1 cellular context compared by ENCODE assay signal in the genomic region with DNA sequence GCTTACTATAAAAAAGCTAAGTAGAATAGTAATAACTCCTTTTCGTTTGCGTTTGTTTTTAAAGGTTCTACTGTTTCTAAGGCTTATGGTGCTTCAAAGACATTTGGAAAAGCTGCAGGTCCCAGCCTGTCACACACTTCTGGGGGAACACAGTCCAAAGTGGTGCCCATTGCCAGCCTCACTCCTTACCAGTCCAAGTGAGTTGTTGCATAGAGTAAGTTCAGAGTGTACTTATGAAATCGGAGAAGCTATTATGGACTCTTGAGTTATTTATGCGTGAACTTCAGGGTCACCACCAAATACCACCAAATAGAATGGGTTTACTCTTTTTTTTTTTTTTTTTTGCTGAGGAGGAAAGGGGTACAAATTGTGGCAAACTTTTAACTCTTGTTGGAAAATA.
TF ChIP-seq lines count a peak whose summit lies in the region.

No MANE protein-coding gene starts in this region.

TF ChIP-seq in SK-N-SH, 30 proteins besides CTCF, POLR2A, EP300 and RAD21:
- TF ChIP-seq, protein P1, sequence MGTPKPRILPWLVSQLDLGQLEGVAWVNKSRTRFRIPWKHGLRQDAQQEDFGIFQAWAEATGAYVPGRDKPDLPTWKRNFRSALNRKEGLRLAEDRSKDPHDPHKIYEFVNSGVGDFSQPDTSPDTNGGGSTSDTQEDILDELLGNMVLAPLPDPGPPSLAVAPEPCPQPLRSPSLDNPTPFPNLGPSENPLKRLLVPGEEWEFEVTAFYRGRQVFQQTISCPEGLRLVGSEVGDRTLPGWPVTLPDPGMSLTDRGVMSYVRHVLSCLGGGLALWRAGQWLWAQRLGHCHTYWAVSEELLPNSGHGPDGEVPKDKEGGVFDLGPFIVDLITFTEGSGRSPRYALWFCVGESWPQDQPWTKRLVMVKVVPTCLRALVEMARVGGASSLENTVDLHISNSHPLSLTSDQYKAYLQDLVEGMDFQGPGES (IDR thresholded peaks at IDR 0.05; ENCODE audit: low read depth, low read length) = no peak
- TF ChIP-seq MEF2A (IDR thresholded peaks at IDR 0.05; ENCODE audit: borderline replicate concordance, low read depth) (no peak), NRF1 (IDR thresholded peaks at IDR 0.05; ENCODE audit: low read depth, low read length) (no peak), SMC3 (IDR thresholded peaks at IDR 0.05; ENCODE audit: low read depth, low read length) (no peak), FOSL2 (IDR thresholded peaks at IDR 0.05; ENCODE audit: borderline replicate concordance, low read depth) (no peak), RXRA (IDR thresholded peaks at IDR 0.05; ENCODE audit: borderline replicate concordance, low read depth) (no peak), TCF12 (IDR thresholded peaks at IDR 0.05) (no peak), FOXM1 (IDR thresholded peaks at IDR 0.05; ENCODE audit: low read depth) (no peak), GATA2 (CRISPR knock-in tag; IDR thresholded peaks at IDR 0.05) (no peak), TAF1 (IDR thresholded peaks at IDR 0.05; ENCODE audit: borderline replicate concordance, low read depth, low read length) (no peak), SIN3A (IDR thresholded peaks at IDR 0.05; ENCODE audit: borderline replicate concordance, low read depth, low read length) (no peak), FOXJ3 (CRISPR knock-in tag; IDR thresholded peaks at IDR 0.05) (no peak), RFX5 (IDR thresholded peaks at IDR 0.05; ENCODE audit: low read length) (no peak), GABPA (IDR thresholded peaks at IDR 0.05; ENCODE audit: low read depth) (no peak), EZH2phosphoT487 (IDR thresholded peaks at IDR 0.05; ENCODE audit: borderline replicate concordance, low read depth) (no peak)
- TF ChIP-seq, protein P2, sequence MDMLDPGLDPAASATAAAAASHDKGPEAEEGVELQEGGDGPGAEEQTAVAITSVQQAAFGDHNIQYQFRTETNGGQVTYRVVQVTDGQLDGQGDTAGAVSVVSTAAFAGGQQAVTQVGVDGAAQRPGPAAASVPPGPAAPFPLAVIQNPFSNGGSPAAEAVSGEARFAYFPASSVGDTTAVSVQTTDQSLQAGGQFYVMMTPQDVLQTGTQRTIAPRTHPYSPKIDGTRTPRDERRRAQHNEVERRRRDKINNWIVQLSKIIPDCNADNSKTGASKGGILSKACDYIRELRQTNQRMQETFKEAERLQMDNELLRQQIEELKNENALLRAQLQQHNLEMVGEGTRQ (IDR thresholded peaks at IDR 0.05; ENCODE audit: borderline replicate concordance, low read depth, low read length) = no peak
- TF ChIP-seq, protein P3, sequence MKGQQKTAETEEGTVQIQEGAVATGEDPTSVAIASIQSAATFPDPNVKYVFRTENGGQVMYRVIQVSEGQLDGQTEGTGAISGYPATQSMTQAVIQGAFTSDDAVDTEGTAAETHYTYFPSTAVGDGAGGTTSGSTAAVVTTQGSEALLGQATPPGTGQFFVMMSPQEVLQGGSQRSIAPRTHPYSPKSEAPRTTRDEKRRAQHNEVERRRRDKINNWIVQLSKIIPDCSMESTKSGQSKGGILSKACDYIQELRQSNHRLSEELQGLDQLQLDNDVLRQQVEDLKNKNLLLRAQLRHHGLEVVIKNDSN (IDR thresholded peaks at IDR 0.05; ENCODE audit: borderline replicate concordance, low read depth) = no peak
- TF ChIP-seq, protein P4, sequence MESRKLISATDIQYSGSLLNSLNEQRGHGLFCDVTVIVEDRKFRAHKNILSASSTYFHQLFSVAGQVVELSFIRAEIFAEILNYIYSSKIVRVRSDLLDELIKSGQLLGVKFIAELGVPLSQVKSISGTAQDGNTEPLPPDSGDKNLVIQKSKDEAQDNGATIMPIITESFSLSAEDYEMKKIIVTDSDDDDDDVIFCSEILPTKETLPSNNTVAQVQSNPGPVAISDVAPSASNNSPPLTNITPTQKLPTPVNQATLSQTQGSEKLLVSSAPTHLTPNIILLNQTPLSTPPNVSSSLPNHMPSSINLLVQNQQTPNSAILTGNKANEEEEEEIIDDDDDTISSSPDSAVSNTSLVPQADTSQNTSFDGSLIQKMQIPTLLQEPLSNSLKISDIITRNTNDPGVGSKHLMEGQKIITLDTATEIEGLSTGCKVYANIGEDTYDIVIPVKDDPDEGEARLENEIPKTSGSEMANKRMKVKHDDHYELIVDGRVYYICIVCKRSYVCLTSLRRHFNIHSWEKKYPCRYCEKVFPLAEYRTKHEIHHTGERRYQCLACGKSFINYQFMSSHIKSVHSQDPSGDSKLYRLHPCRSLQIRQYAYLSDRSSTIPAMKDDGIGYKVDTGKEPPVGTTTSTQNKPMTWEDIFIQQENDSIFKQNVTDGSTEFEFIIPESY (IDR thresholded peaks at IDR 0.05; ENCODE audit: borderline replicate concordance, low read depth) = no peak
- TF ChIP-seq, protein P5, sequence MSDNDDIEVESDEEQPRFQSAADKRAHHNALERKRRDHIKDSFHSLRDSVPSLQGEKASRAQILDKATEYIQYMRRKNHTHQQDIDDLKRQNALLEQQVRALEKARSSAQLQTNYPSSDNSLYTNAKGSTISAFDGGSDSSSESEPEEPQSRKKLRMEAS (IDR thresholded peaks at IDR 0.05; ENCODE audit: low read depth) = no peak
- TF ChIP-seq, protein P6, sequence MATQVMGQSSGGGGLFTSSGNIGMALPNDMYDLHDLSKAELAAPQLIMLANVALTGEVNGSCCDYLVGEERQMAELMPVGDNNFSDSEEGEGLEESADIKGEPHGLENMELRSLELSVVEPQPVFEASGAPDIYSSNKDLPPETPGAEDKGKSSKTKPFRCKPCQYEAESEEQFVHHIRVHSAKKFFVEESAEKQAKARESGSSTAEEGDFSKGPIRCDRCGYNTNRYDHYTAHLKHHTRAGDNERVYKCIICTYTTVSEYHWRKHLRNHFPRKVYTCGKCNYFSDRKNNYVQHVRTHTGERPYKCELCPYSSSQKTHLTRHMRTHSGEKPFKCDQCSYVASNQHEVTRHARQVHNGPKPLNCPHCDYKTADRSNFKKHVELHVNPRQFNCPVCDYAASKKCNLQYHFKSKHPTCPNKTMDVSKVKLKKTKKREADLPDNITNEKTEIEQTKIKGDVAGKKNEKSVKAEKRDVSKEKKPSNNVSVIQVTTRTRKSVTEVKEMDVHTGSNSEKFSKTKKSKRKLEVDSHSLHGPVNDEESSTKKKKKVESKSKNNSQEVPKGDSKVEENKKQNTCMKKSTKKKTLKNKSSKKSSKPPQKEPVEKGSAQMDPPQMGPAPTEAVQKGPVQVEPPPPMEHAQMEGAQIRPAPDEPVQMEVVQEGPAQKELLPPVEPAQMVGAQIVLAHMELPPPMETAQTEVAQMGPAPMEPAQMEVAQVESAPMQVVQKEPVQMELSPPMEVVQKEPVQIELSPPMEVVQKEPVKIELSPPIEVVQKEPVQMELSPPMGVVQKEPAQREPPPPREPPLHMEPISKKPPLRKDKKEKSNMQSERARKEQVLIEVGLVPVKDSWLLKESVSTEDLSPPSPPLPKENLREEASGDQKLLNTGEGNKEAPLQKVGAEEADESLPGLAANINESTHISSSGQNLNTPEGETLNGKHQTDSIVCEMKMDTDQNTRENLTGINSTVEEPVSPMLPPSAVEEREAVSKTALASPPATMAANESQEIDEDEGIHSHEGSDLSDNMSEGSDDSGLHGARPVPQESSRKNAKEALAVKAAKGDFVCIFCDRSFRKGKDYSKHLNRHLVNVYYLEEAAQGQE (IDR thresholded peaks at IDR 0.05; ENCODE audit: low read depth, low read length) = no peak
TF ChIP-seq in SK-N-SH: peak in this region for 0.
